ENCODE assay signal across 16 cellular contexts in genomic region chr20:61662946-61663460, GRCh38.
DNase-seq lines count a peak whose midpoint lies in the region; TF ChIP-seq lines count a peak whose summit lies in the region.
"Had no signal": no experiment of that assay in that cellular context is flagged by ENCODE, and none has a peak within 500 bp of the region (broad histone marks: within the 10 kb centered on the region; RNA-seq: fewer than 3 reads in every experiment).

No MANE protein-coding gene starts in this region.

- no peaks in the 10 kb centered on the region for H4K20me1 ChIP-seq in H9 (ENCODE audit: control insufficient read depth, insufficient read depth, insufficient read length)
- H4K20me1 ChIP-seq: BLaER1 treated with 17β-estradiol and CSF1 and Interleukin-3, amounts not matched to agents 10 nM and 100 nM had no signal

- no peak overlapping the region for H3K18ac ChIP-seq in H9 (ENCODE audit: insufficient read length, low read depth, low read length)

- H2BK20ac ChIP-seq in H9 (ENCODE audit: low read depth, low read length, poor library complexity, severe bottlenecking) = no peak overlapping the region

- H3K4me3 Mint-ChIP-seq in H9 (no peak overlapping the region), chondrocyte (ENCODE audit: unreplicated experiment) (no peak overlapping the region), neural crest cell (no peak overlapping the region)

- no peak for TF ChIP-seq EP300 in tibial nerve (IDR thresholded peaks at IDR 0.05)

- H4K91ac ChIP-seq in H9 (ENCODE audit: insufficient read length, low read depth, low read length) = no peak overlapping the region

- H3K4me3 ChIP-seq in spleen (no peak overlapping the region), HAP-1 (no peak overlapping the region), tibial nerve (no peak overlapping the region)
- H3K4me3 ChIP-seq: BLaER1 treated with 17β-estradiol and CSF1 and Interleukin-3, amounts not matched to agents 10 nM and 100 nM; SJSA1 had no signal

- intact Hi-C loops in spleen (cut with DNase I; ENCODE audit: low total_unique reads) = no loop called here

- H3K27me3 ChIP-seq in H9 (ENCODE audit: insufficient read depth, low read length) (peaks cover 2% of the 10 kb centered on the region; the same call in 1 of the 2 replicates), spleen (replicated peaks in 1 of 7) (peaks cover 0 to 7% (median 0%) of the 10 kb centered on the region in 7 donors), HAP-1 (ENCODE audit: low read depth) (no peaks in the 10 kb centered on the region), tibial nerve (no peaks in the 10 kb centered on the region)
- H3K27me3 ChIP-seq: BLaER1 treated with 17β-estradiol and CSF1 and Interleukin-3, amounts not matched to agents 10 nM and 100 nM had no signal

- DNase-seq in H9 = no peak
- peak; percentile 89 for DNase-seq in chondrocyte (ENCODE audit: low spot score)
- DNase-seq in neural crest cell (ENCODE audit: low read depth, low spot score) = no peak
- DNase-seq in spleen = peak; percentile 66
- DNase-seq in HAP-1 (ENCODE audit: low spot score in 2 of 2) = no peak
- DNase-seq in tibial nerve (ENCODE audit: low spot score in 2 of 2) = no peak
- no peak for DNase-seq in stimulated activated CD4-positive, alpha-beta T cell treated with anti-CD3 and anti-CD28 coated beads, Interleukin-4, amount 100 ng/mL, for 4 hours
- DNase-seq: CD4-positive, alpha-beta memory T cell; HCEC 1CT; KG1; NCI-H1092; NCI-H1436 treated with DMSO at 0.1 percent for 48 hours; NCI-H1930; NCI-H510A had no signal

- H2BK15ac ChIP-seq in H9 (ENCODE audit: low read depth, low read length) = no peak overlapping the region

- H3K9ac ChIP-seq in H9 (ENCODE audit: extremely low read depth, insufficient read length, low read length) = no peak overlapping the region
- H3K9ac ChIP-seq: BLaER1 treated with 17β-estradiol and CSF1 and Interleukin-3, amounts not matched to agents 10 nM and 100 nM had no signal

- H3K36me3 ChIP-seq in spleen (no peaks in the 10 kb centered on the region), HAP-1 (replicated peaks) (no peaks in the 10 kb centered on the region), tibial nerve (no peaks in the 10 kb centered on the region)
- H3K36me3 ChIP-seq: BLaER1 treated with 17β-estradiol and CSF1 and Interleukin-3, amounts not matched to agents 10 nM and 100 nM; SJSA1 had no signal

- no peak overlapping the region for H3K4me2 ChIP-seq in H9 (ENCODE audit: insufficient read depth, insufficient read length, low read length)

- no peaks in the 10 kb centered on the region for H3K4me1 ChIP-seq in H9 (ENCODE audit: insufficient read depth, low read length)
- peaks cover 0 to 13% (median 3%) of the 10 kb centered on the region in 6 donors for H3K4me1 ChIP-seq in spleen
- H3K4me1 ChIP-seq in HAP-1 = no peaks in the 10 kb centered on the region
- no peaks in the 10 kb centered on the region for H3K4me1 ChIP-seq in tibial nerve
- H3K4me1 ChIP-seq: SJSA1 had no signal

- H3K14ac ChIP-seq in H9 (ENCODE audit: insufficient read depth, low read length) = no peak overlapping the region; the same call in 1 of the 2 replicates

- H3K4ac ChIP-seq in H9 (ENCODE audit: low read depth, low read length) = no peak overlapping the region

- H2BK5ac ChIP-seq in H9 (ENCODE audit: insufficient read length, low read length) = no peak overlapping the region

- in situ Hi-C loops in HAP-1 (cut with MboI; ENCODE audit: low sequenced_read_pairs) = no loop called here

- H3K23me2 ChIP-seq in H9 (ENCODE audit: insufficient read length, low read depth, low read length, poor library complexity, severe bottlenecking) = no peaks in the 10 kb centered on the region

- no peak overlapping the region for H3K56ac ChIP-seq in H9 (ENCODE audit: insufficient read length, low read depth, low read length)

- WGBS in H9 (ENCODE audit: extremely low coverage, insufficient read length, low lambda C conversion rate) = no CpG with 5 or more reads among the region's 19 CpGs
- WGBS in spleen, 5 donors = 87 to 89% (median 88%) methylated on average over 17 to 19 of the region's 19 CpGs
- WGBS in tibial nerve, 2 donors = 58 to 72% methylated on average over 19 of the region's 19 CpGs

- H2AK5ac ChIP-seq in H9 (ENCODE audit: insufficient read length, low read length) = no peak overlapping the region

- no peak overlapping the region for H4K8ac ChIP-seq in H9 (replicated peaks; ENCODE audit: insufficient read length, low read depth, low read length)

- H3K79me1 ChIP-seq in H9 (ENCODE audit: insufficient read depth, low read depth, low read length, poor library complexity, severe bottlenecking) = no peaks in the 10 kb centered on the region

- H3K27ac Mint-ChIP-seq in H9 = no peak overlapping the region; a peak in 1 of 7 replicates
- H3K27ac Mint-ChIP-seq in chondrocyte (ENCODE audit: unreplicated experiment) = no peak overlapping the region
- peak overlapping the region; percentile 63 for H3K27ac Mint-ChIP-seq in neural crest cell (ENCODE audit: unreplicated experiment)
- H3K27ac Mint-ChIP-seq: CD4-positive, alpha-beta memory T cell had no signal

- H2AFZ ChIP-seq in H9 (ENCODE audit: low read length) = no peak overlapping the region

- peaks cover 0 to 3% of the 10 kb centered on the region in 2 experiments; a peak in 2 of 4 replicates for H3K4me1 Mint-ChIP-seq in H9
- H3K4me1 Mint-ChIP-seq in chondrocyte (ENCODE audit: low read depth) = peaks cover 5% of the 10 kb centered on the region
- H3K4me1 Mint-ChIP-seq in neural crest cell = peaks cover 24% of the 10 kb centered on the region
- H3K4me1 Mint-ChIP-seq: CD4-positive, alpha-beta memory T cell had no signal

- no peak for TF ChIP-seq POLR2A in spleen (IDR thresholded peaks at IDR 0.05)
- no peak for TF ChIP-seq POLR2A in tibial nerve (IDR thresholded peaks at IDR 0.05)

- H3K36me3 Mint-ChIP-seq in H9 (ENCODE audit: insufficient read depth in 1 of 3, low read depth in 3 of 3) (no peaks in the 10 kb centered on the region), chondrocyte (ENCODE audit: low read depth) (no peaks in the 10 kb centered on the region), neural crest cell (ENCODE audit: low read depth) (no peaks in the 10 kb centered on the region)
- H3K36me3 Mint-ChIP-seq: CD4-positive, alpha-beta memory T cell had no signal

- no peak overlapping the region for H3K23ac ChIP-seq in H9 (ENCODE audit: insufficient read length, low read depth, low read length)

- H3K27ac ChIP-seq in H9 (ENCODE audit: insufficient read length, low read depth, low read length) (no peak overlapping the region), spleen (no peak overlapping the region), tibial nerve (no peak overlapping the region)
- H3K27ac ChIP-seq: BLaER1 treated with 17β-estradiol and CSF1 and Interleukin-3, amounts not matched to agents 10 nM and 100 nM; SJSA1 had no signal

- no peak overlapping the region for H3T11ph ChIP-seq in H9 (ENCODE audit: low read length)

- H3K9me3 Mint-ChIP-seq in H9 (no peaks in the 10 kb centered on the region), chondrocyte (ENCODE audit: low read depth) (no peaks in the 10 kb centered on the region), neural crest cell (no peaks in the 10 kb centered on the region)
- H3K9me3 Mint-ChIP-seq: CD4-positive, alpha-beta memory T cell had no signal

- TF ChIP-seq CTCF in H9 (conservative IDR thresholded peaks at IDR 0.05) (0 out of 3 replicates have a peak, but pooled peaks have one; percentile 4), chondrocyte (IDR thresholded peaks at IDR 0.05) (no peak), neural crest cell (conservative IDR thresholded peaks at IDR 0.05) (no peak), spleen (IDR thresholded peaks at IDR 0.05 in 8 of 11, conservative IDR thresholded peaks at IDR 0.05 in 3 of 11) (no peak), tibial nerve (IDR thresholded peaks at IDR 0.05) (no peak)

- H3K27me3 Mint-ChIP-seq in H9 (ENCODE audit: low read depth) (peaks cover 40% of the 10 kb centered on the region), chondrocyte (ENCODE audit: low read depth) (no peaks in the 10 kb centered on the region), neural crest cell (ENCODE audit: low read depth) (no peaks in the 10 kb centered on the region)
- H3K27me3 Mint-ChIP-seq: CD4-positive, alpha-beta memory T cell had no signal

- no peaks in the 10 kb centered on the region for H3K79me2 ChIP-seq in H9 (ENCODE audit: insufficient read depth, low read length)

- H2BK120ac ChIP-seq in H9 (ENCODE audit: low read depth, low read length, poor library complexity, severe bottlenecking) = no peak overlapping the region

- H3K9me3 ChIP-seq in H9 (ENCODE audit: control insufficient read depth, low read depth, low read length) = no peaks in the 10 kb centered on the region
- H3K9me3 ChIP-seq in spleen = peaks cover 0 to 10% (median 0%) of the 10 kb centered on the region in 8 donors
- H3K9me3 ChIP-seq in HAP-1 = no peaks in the 10 kb centered on the region
- no peaks in the 10 kb centered on the region for H3K9me3 ChIP-seq in tibial nerve
- H3K9me3 ChIP-seq: BLaER1 treated with 17β-estradiol and CSF1 and Interleukin-3, amounts not matched to agents 10 nM and 100 nM; SJSA1 had no signal

- no peak overlapping the region for H2BK12ac ChIP-seq in H9 (ENCODE audit: insufficient read length, low read depth, low read length)

- H4K5ac ChIP-seq in H9 (ENCODE audit: insufficient read length, low read depth, low read length) = no peak overlapping the region

Comparison
In these comparisons a context has a peak if more than half of its experiments do, and no peak if none do; other contexts are left out.
1. DNase-seq: peak in chondrocyte (single experiment) and spleen (single experiment); none in H9 (single experiment), neural crest cell (single experiment), HAP-1 (0 of 2), tibial nerve (0 of 2) and stimulated activated CD4-positive, alpha-beta T cell treated with anti-CD3 and anti-CD28 coated beads, Interleukin-4, amount 100 ng/mL, for 4 hours (0 of 2).